1 cellular context compared by ENCODE assay signal in the genomic region with DNA sequence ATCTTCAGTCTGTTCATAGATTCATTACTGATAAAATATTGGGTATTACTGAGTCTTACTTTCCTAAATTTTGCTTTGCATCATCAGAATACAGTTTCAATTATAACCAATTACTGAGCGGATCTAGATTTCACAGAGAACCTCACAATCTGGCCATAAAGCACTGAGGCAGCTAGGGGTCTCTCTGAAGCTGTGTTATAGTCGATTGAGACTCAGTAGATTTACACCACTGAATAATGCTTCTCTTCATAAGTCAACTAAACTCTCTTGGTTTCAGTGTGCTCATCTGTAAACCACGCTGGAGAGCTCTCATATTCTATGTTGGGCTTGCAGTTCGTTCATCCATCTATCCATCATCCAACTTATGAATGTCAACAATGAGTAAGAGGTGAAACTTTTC.
TF ChIP-seq lines count a peak whose summit lies in the region.

No MANE protein-coding gene starts in this region.

TF ChIP-seq in H1, 55 proteins besides CTCF, POLR2A, EP300 and RAD21:
- TF ChIP-seq SUZ12 (IDR thresholded peaks at IDR 0.05; ENCODE audit: low read length): no peak
- no peak for TF ChIP-seq TEAD4 (IDR thresholded peaks at IDR 0.05; ENCODE audit: low read depth, low read length)
- no peak for TF ChIP-seq KDM4A (IDR thresholded peaks at IDR 0.05; ENCODE audit: low read depth, low read length, severe bottlenecking)
- no peak for TF ChIP-seq JUND (IDR thresholded peaks at IDR 0.05; ENCODE audit: low read length)
- no peak for TF ChIP-seq YY1 (IDR thresholded peaks at IDR 0.05; ENCODE audit: low read depth, low read length)
- no peak for TF ChIP-seq CREB1 (IDR thresholded peaks at IDR 0.05)
- TF ChIP-seq TBP (IDR thresholded peaks at IDR 0.05; ENCODE audit: low read depth, low read length): no peak
- no peak for TF ChIP-seq CEBPB (IDR thresholded peaks at IDR 0.05; ENCODE audit: low read depth, low read length)
